ENCODE assay signal across 19 cellular contexts in genomic region chr11:129145276-129145675, GRCh38. TPM values are rescaled to one million over a fixed set of nuclear protein-coding genes. Genes with fewer than 3 reads are reported as not detected.
DNase-seq lines count a peak whose midpoint lies in the region; TF ChIP-seq lines count a peak whose summit lies in the region.
"Had no signal": no experiment of that assay in that cellular context is flagged by ENCODE, and none has a peak within 500 bp of the region (broad histone marks: within the 10 kb centered on the region; RNA-seq: fewer than 3 reads in every experiment).

No MANE protein-coding gene starts in this region.

- DNase-seq in Calu3 = no peak
- DNase-seq in SW480 (ENCODE audit: low spot score) = peak; percentile 25
- peak; percentile 23 to 69 for DNase-seq in fibroblast of lung (ENCODE audit: low read depth in 2 of 2)
- DNase-seq in smooth muscle cell (lab: John Stamatoyannopoulos, UW; ENCODE audit: unreplicated experiment) = no peak
- no peak for DNase-seq in transverse colon
- no peak for DNase-seq in GM10266 (ENCODE audit: extremely low spot score)
- no peak for DNase-seq in activated CD4-positive, CD25-positive, alpha-beta regulatory T cell (lab: John Stamatoyannopoulos, UW)
- DNase-seq: CD4-positive, CD25-positive, alpha-beta regulatory T cell; DMS 273 treated with DMSO at 0.1 percent for 48 hours; MM.1S; NCI-H1048; NCI-H1436; NCI-H187 treated with DMSO at 0.1 percent for 48 hours; NCI-H2107; NCI-H510A; NCI-H774; Peyer's patch had no signal

- H3K27ac ChIP-seq in fibroblast of lung (ENCODE audit: insufficient read depth, low read length) (no peak overlapping the region), smooth muscle cell (ENCODE audit: low read depth) (peak overlapping the region; percentile 100), transverse colon (no peak overlapping the region)
- H3K27ac ChIP-seq: HL-60, Peyer's patch had no signal

- H3K4me3 Mint-ChIP-seq in Calu3 (ENCODE audit: low read depth, unreplicated experiment) = no peak overlapping the region
- H3K4me3 Mint-ChIP-seq: CD4-positive, CD25-positive, alpha-beta regulatory T cell had no signal

- H3K9ac ChIP-seq in fibroblast of lung (ENCODE audit: insufficient read depth, low read length) = no peak overlapping the region
- peak overlapping the region; percentile 92 for H3K9ac ChIP-seq in smooth muscle cell (ENCODE audit: low read depth)

- H3K79me2 ChIP-seq in fibroblast of lung (ENCODE audit: control insufficient read depth, insufficient read depth, low read length) = no peaks in the 10 kb centered on the region
- H3K79me2 ChIP-seq in smooth muscle cell (ENCODE audit: low read depth) = peaks cover 83% of the 10 kb centered on the region

- H3K9me3 ChIP-seq in fibroblast of lung (ENCODE audit: control insufficient read depth, insufficient read depth, low read depth, low read length) (no peaks in the 10 kb centered on the region), smooth muscle cell (replicated peaks; ENCODE audit: low read depth) (no peaks in the 10 kb centered on the region), transverse colon (peaks cover 0 to under 1% of the 10 kb centered on the region in 2 donors)
- H3K9me3 ChIP-seq: Peyer's patch had no signal

- H3F3A ChIP-seq in smooth muscle cell (ENCODE audit: low read depth) = peaks cover 12% of the 10 kb centered on the region

- H3K36me3 ChIP-seq in fibroblast of lung (ENCODE audit: control insufficient read depth, insufficient read depth, low read length) (no peaks in the 10 kb centered on the region), smooth muscle cell (ENCODE audit: low read depth) (no peaks in the 10 kb centered on the region), transverse colon (no peaks in the 10 kb centered on the region)
- H3K36me3 ChIP-seq: Peyer's patch had no signal

- TF ChIP-seq POLR2A in transverse colon (IDR thresholded peaks at IDR 0.05) = no peak

- no TSS peak for BruUV-seq in Calu3 (replicated peaks; lab: Mats Ljungman, UMichigan)

- TF ChIP-seq CTCF in Calu3 (IDR thresholded peaks at IDR 0.05; ENCODE audit: unreplicated experiment) = no peak
- TF ChIP-seq CTCF in fibroblast of lung (conservative IDR thresholded peaks at IDR 0.05 in 1 of 2, IDR thresholded peaks at IDR 0.05 in 1 of 2; ENCODE audit: low read depth in 1 of 2, low read length in 2 of 2) = no peak
- no peak for TF ChIP-seq CTCF in smooth muscle cell (IDR thresholded peaks at IDR 0.05; ENCODE audit: borderline replicate concordance, insufficient read depth, poor library complexity, severe bottlenecking)
- TF ChIP-seq CTCF in transverse colon (IDR thresholded peaks at IDR 0.05) = no peak
- no peak for TF ChIP-seq CTCF in GM10266 (IDR thresholded peaks at IDR 0.05; ENCODE audit: control insufficient read depth, insufficient read depth, low read depth, missing control alignments)

- intact Hi-C loops in Calu3 (cut with micrococcal nuclease; ENCODE audit: unreplicated experiment) (no loop called here), transverse colon (cut with DNase I; ENCODE audit: low total_unique reads) (no loop called here)

- no peaks in the 10 kb centered on the region for H3K27me3 Mint-ChIP-seq in Calu3 (ENCODE audit: unreplicated experiment)

- no peak overlapping the region for H3K4me3 ChIP-seq in fibroblast of lung (replicated peaks in 1 of 4; ENCODE audit: control extremely low read depth in 1 of 4, insufficient read depth in 1 of 4, low read depth in 3 of 4, low read length in 4 of 4)
- H3K4me3 ChIP-seq in smooth muscle cell = no peak overlapping the region
- no peak overlapping the region for H3K4me3 ChIP-seq in transverse colon
- H3K4me3 ChIP-seq: K562, Peyer's patch had no signal

- in situ Hi-C loops in transverse colon (cut with MboI; ENCODE audit: low pct_ligation_motif_present in 1 of 4, low pct_unique_long_range_greater_than_20kb in 1 of 4, low sequenced_read_pairs in 3 of 4) = no loop called here

- H3K4me1 ChIP-seq in fibroblast of lung (ENCODE audit: control insufficient read depth, extremely low read depth, insufficient read depth, low read length) (no peaks in the 10 kb centered on the region), smooth muscle cell (ENCODE audit: low read depth) (peaks cover 32% of the 10 kb centered on the region), transverse colon (peaks cover 0 to 33% (median 7%) of the 10 kb centered on the region in 4 donors)
- H3K4me1 ChIP-seq: Peyer's patch had no signal

- no peaks in the 10 kb centered on the region for H3K9me3 Mint-ChIP-seq in Calu3 (ENCODE audit: low read depth, unreplicated experiment)

- peaks cover 39% of the 10 kb centered on the region for H3K4me1 Mint-ChIP-seq in Calu3 (ENCODE audit: low read depth, unreplicated experiment)
- H3K4me1 Mint-ChIP-seq: CD4-positive, CD25-positive, alpha-beta regulatory T cell had no signal

- no peak for TF ChIP-seq EP300 in transverse colon (IDR thresholded peaks at IDR 0.05; ENCODE audit: low read depth)

- peaks cover 8% of the 10 kb centered on the region for H3K36me3 Mint-ChIP-seq in Calu3 (ENCODE audit: insufficient read depth, unreplicated experiment)

- H4K20me1 ChIP-seq in fibroblast of lung (ENCODE audit: control insufficient read depth, extremely low read depth, insufficient read depth, low read length) = no peaks in the 10 kb centered on the region
- no peaks in the 10 kb centered on the region for H4K20me1 ChIP-seq in smooth muscle cell (ENCODE audit: low read depth)

- CTCF ChIA-PET in Calu3 (lab: Charles Lee) = interaction anchor here (0.7 to 1.2 kb wide), 2 partner anchors 22 to 107 kb away, joined by 3 read pairs; no protein-coding TSS in a partner anchor

- H3K27ac Mint-ChIP-seq in Calu3 (ENCODE audit: unreplicated experiment) = peak overlapping the region; percentile 42
- H3K27ac Mint-ChIP-seq: CD4-positive, CD25-positive, alpha-beta regulatory T cell had no signal

- H3K4me2 ChIP-seq in fibroblast of lung (ENCODE audit: extremely low read depth, insufficient read depth, low read length) (no peak overlapping the region), smooth muscle cell (peak overlapping the region; percentile 67)

- no peaks in the 10 kb centered on the region for H3K27me3 ChIP-seq in fibroblast of lung (ENCODE audit: control insufficient read depth, insufficient read depth, low read length)
- no peaks in the 10 kb centered on the region for H3K27me3 ChIP-seq in smooth muscle cell (ENCODE audit: low read depth)
- no peaks in the 10 kb centered on the region for H3K27me3 ChIP-seq in transverse colon
- H3K27me3 ChIP-seq: Peyer's patch had no signal

- H2AFZ ChIP-seq in fibroblast of lung (ENCODE audit: low read length) (no peak overlapping the region), smooth muscle cell (ENCODE audit: low read depth) (no peak overlapping the region)

RNA-seq across cellular contexts. Expression of gene ARHGAP32, which starts 46.8 kb away (rescaled TPM):
- 40.1 and 46.0 TPM in 2 replicates for total RNA-seq in Calu3 (2022)
- total RNA-seq in fibroblast of lung = 8.7 and 9.6 TPM in 2 replicates
- polyA plus RNA-seq in fibroblast of lung = 4.0 and 5.7 TPM in 2 replicates
- polyA plus RNA-seq in fibroblast of lung (2012) = 2.7 and 2.9 TPM in 2 replicates
- 3.7 and 8.2 TPM in 2 replicates for polyA minus RNA-seq in fibroblast of lung (ENCODE audit: low replicate concordance)
- total RNA-seq in smooth muscle cell = 17.2 and 17.8 TPM in 2 replicates
- 8.8 and 14.9 TPM in 2 replicates for polyA plus RNA-seq in smooth muscle cell
- 10 to 100 TPM; 66.9 to 86.9 (median 74.8) TPM for total RNA-seq in transverse colon
- polyA plus RNA-seq: K562 had no signal

Comparison
In these comparisons a context has a peak if more than half of its experiments do, and no peak if none do; other contexts are left out.
1. DNase-seq: peak in SW480 (single experiment) and fibroblast of lung (2 of 2); none in Calu3 (single experiment), smooth muscle cell (single experiment), transverse colon (single experiment), GM10266 (single experiment) and activated CD4-positive, CD25-positive, alpha-beta regulatory T cell (0 of 4).